1 cellular context compared by ENCODE assay signal in genomic region chr11:94786264-94787126, GRCh38.
TF ChIP-seq lines count a peak whose summit lies in the region.

No MANE protein-coding gene starts in this region.

TF ChIP-seq in HCT116, 20 proteins besides CTCF, POLR2A, EP300 and RAD21 (continued from another document):
- TF ChIP-seq SP1 (IDR thresholded peaks at IDR 0.05; ENCODE audit: low read depth): no peak
TF ChIP-seq in HCT116: peak in this region for 0.
